Comparison of ENCODE assay signal across 8 cellular contexts in genomic region chr4:108172780-108173598, GRCh38. TPM values are rescaled to one million over a fixed set of nuclear protein-coding genes. Genes with fewer than 3 reads are reported as not detected.
DNase-seq lines count a peak whose midpoint lies in the region; ATAC-seq and TF ChIP-seq lines count a peak whose summit lies in the region.

No MANE protein-coding gene starts in this region.

- CTCF ChIA-PET in BJ (lab: Yijun Ruan, JAX): interaction anchor here (1.2 kb wide), 1 partner anchor 142 kb away, joined by 5 read pairs; no protein-coding TSS in a partner anchor

- H3K4me1 Mint-ChIP-seq in T-helper 17 cell (peaks cover 35% of the 10 kb centered on the region), immature natural killer cell (peaks cover 32 to 43% of the 10 kb centered on the region in 2 donors)

- peak overlapping the region; percentile 97 for H3K27ac Mint-ChIP-seq in T-helper 17 cell
- H3K27ac Mint-ChIP-seq in immature natural killer cell: no peak overlapping the region

- H3K4me3 Mint-ChIP-seq in T-helper 17 cell (peak overlapping the region; percentile 98), immature natural killer cell (peak overlapping the region; percentile 81 to 89 (median 86))

- DNase-seq in BJ (ENCODE audit: low read depth): no peak
- DNase-seq in HL-60 (ENCODE audit: low read depth in 1 of 2, low spot score in 1 of 2): no peak
- DNase-seq in T-helper 17 cell: peak; percentile 53 to 63 (median 60)
- peak; percentile 27 to 56 (median 52) for DNase-seq in body of pancreas
- peak; percentile 42 to 48 (median 44) for DNase-seq in immature natural killer cell
- DNase-seq in spleen: peak; percentile 86
- DNase-seq in NOMO-1 treated with DMSO at 0.1 percent for 48 hours (lab: John Stamatoyannopoulos, UW; ENCODE audit: unreplicated experiment): no peak

- H3K36me3 Mint-ChIP-seq in T-helper 17 cell (ENCODE audit: low read depth): no peaks in the 10 kb centered on the region
- H3K36me3 Mint-ChIP-seq in immature natural killer cell: no peaks in the 10 kb centered on the region

- H3K4me1 ChIP-seq in body of pancreas (peaks cover 30% of the 10 kb centered on the region), spleen (peaks cover 25 to 58% (median 43%) of the 10 kb centered on the region in 6 donors)

- H3K9me3 ChIP-seq in T-helper 17 cell (ENCODE audit: control insufficient read depth, low read length, poor library complexity, severe bottlenecking) (no peaks in the 10 kb centered on the region), body of pancreas (no peaks in the 10 kb centered on the region), spleen (no peaks in the 10 kb centered on the region)

- WGBS in body of pancreas, 2 donors: 1% methylated on average over 20 to 70 of the region's 73 CpGs
- WGBS in spleen, 5 donors: 1% methylated on average over 28 to 73 of the region's 73 CpGs

- peaks cover 29% of the 10 kb centered on the region for H3K27me3 Mint-ChIP-seq in T-helper 17 cell
- H3K27me3 Mint-ChIP-seq in immature natural killer cell (ENCODE audit: low read depth in 3 of 3): peaks cover 25 to 34% (median 29%) of the 10 kb centered on the region in 3 donors

- POLR2A ChIA-PET in BJ (lab: Charles Lee): interaction anchor here (0.6 kb wide), 1 partner anchor 15 kb away, joined by 4 read pairs; no protein-coding TSS in a partner anchor

- H3K36me3 ChIP-seq in BJ (ENCODE audit: control insufficient read depth, insufficient read depth, low read length): no peaks in the 10 kb centered on the region
- no peaks in the 10 kb centered on the region for H3K36me3 ChIP-seq in body of pancreas (replicated peaks in 1 of 2; ENCODE audit: insufficient read depth in 1 of 2, low read depth in 2 of 2)
- H3K36me3 ChIP-seq in spleen: no peaks in the 10 kb centered on the region

- H3K9me3 Mint-ChIP-seq in immature natural killer cell: peaks cover 0 to 2% (median 0%) of the 10 kb centered on the region in 6 donors

- H3K4me3 ChIP-seq in BJ (ENCODE audit: low read depth, low read length) (peak overlapping the region; percentile 39), HL-60 (replicated peaks; ENCODE audit: insufficient read depth, low read length) (peak overlapping the region; percentile 40), body of pancreas (peak overlapping the region in 1 of 2 donors; percentile 35), spleen (peak overlapping the region; percentile 42 to 79 (median 51))

- intact Hi-C loops in body of pancreas (cut with DNase I) (no loop called here), spleen (cut with DNase I; ENCODE audit: low total_unique reads) (no loop called here)

- TF ChIP-seq CTCF in BJ (IDR thresholded peaks at IDR 0.05; ENCODE audit: insufficient read depth, low read depth, low read length): no peak
- no peak for TF ChIP-seq CTCF in HL-60 (IDR thresholded peaks at IDR 0.05; ENCODE audit: insufficient read depth, low read length)
- TF ChIP-seq CTCF in body of pancreas (IDR thresholded peaks at IDR 0.05): no peak
- no peak for TF ChIP-seq CTCF in spleen (IDR thresholded peaks at IDR 0.05 in 8 of 11, conservative IDR thresholded peaks at IDR 0.05 in 3 of 11)

- peak; percentile 56 for ATAC-seq in GM19351 (IDR thresholded peaks at IDR 0.05; ENCODE audit: unreplicated experiment)
- ATAC-seq in T-helper 17 cell: peak; percentile 62
- ATAC-seq in body of pancreas: peak; percentile 74

- H3K27ac ChIP-seq in HL-60 (replicated peaks) (no peak overlapping the region), body of pancreas (peak overlapping the region in 1 of 4 donors; percentile 13), spleen (peak overlapping the region; percentile 13 to 83 (median 80))

- TF ChIP-seq POLR2A in body of pancreas (IDR thresholded peaks at IDR 0.05) (no peak), spleen (IDR thresholded peaks at IDR 0.05) (no peak)

- H3K27me3 ChIP-seq in BJ (ENCODE audit: control insufficient read depth, insufficient read depth, low read length): peaks cover 33% of the 10 kb centered on the region
- H3K27me3 ChIP-seq in HL-60 (ENCODE audit: insufficient read depth, poor library complexity, severe bottlenecking): peaks cover 72% of the 10 kb centered on the region
- H3K27me3 ChIP-seq in body of pancreas: peaks cover 0 to 33% of the 10 kb centered on the region in 2 donors
- peaks cover 0 to 79% (median 53%) of the 10 kb centered on the region in 7 donors for H3K27me3 ChIP-seq in spleen (replicated peaks in 1 of 7)

RNA-seq across cellular contexts. Expression of gene LEF1, which starts 4.3 kb away (rescaled TPM):
- polyA plus RNA-seq in BJ (2011; rRNA removed): 2.6 and 2.7 TPM in 2 replicates
- polyA minus RNA-seq in BJ (2011; rRNA and poly(A)+ RNA removed): 1.1 and 1.6 TPM in 2 replicates
- 100 to 1,000 TPM; 236 to 319 TPM for total RNA-seq in T-helper 17 cell
- 1 to 10 TPM; 1.6 to 5.6 TPM for total RNA-seq in body of pancreas
- polyA plus RNA-seq in immature natural killer cell: 10 to 100 TPM; 16.7 to 29.7 (median 28.7) TPM
- 10 to 100 TPM; 18.6 to 55.4 (median 34.7) TPM for total RNA-seq in spleen
- 10 to 100 TPM in 1 of 3 donors, 1 to 10 TPM in 2; 7.8 to 27.9 (median 9.7) TPM for polyA plus RNA-seq in spleen

Comparison
In these comparisons a context has a peak if more than half of its experiments do, and no peak if none do; other contexts are left out.
1. DNase-seq: peak in T-helper 17 cell (3 of 3), body of pancreas (4 of 4), immature natural killer cell (3 of 3) and spleen (single experiment); none in BJ (single experiment), HL-60 (0 of 2) and NOMO-1 treated with DMSO at 0.1 percent for 48 hours (single experiment).
2. RNA of gene LEF1, which starts 4.3 kb away (total RNA-seq): 236 to 319 TPM in T-helper 17 cell; 18.6 to 55.4 TPM in spleen and 1.6 to 5.6 TPM in body of pancreas; every median in the first group is over 4 times any median in the second.
3. Peak in every context shown above with its lines, with median percentiles within 50 percentile points of each other: ATAC-seq.